In genomic region chr20:14134004-14134403, GRCh38 we compare ENCODE assay signal across 22 cellular contexts.
DNase-seq lines count a peak whose midpoint lies in the region; ATAC-seq and TF ChIP-seq lines count a peak whose summit lies in the region.
"Had no signal": no experiment of that assay in that cellular context is flagged by ENCODE, and none has a peak within 500 bp of the region (broad histone marks: within the 10 kb centered on the region; RNA-seq: fewer than 3 reads in every experiment).

No MANE protein-coding gene starts in this region.

- no peaks in the 10 kb centered on the region for H3K27me3 ChIP-seq in foreskin keratinocyte
- H3K27me3 ChIP-seq: BE2C, BLaER1 had no signal

- in situ Hi-C loops in KBM-7 (cut with MboI; ENCODE audit: low pct_unique_long_range_greater_than_20kb, low sequenced_read_pairs), result no loop called here

- no peaks in the 10 kb centered on the region for H3K4me1 ChIP-seq in foreskin keratinocyte
- H3K4me1 ChIP-seq: BE2C, BLaER1 had no signal

- no peak overlapping the region for H3K4me3 ChIP-seq in LNCaP clone FGC (ENCODE audit: low read depth, low read length)
- H3K4me3 ChIP-seq: BLaER1, GM12878 had no signal

- H3K27ac ChIP-seq in VCaP, result peak overlapping the region; percentile 73
- H3K27ac ChIP-seq in foreskin keratinocyte, result no peak overlapping the region
- H3K27ac ChIP-seq: BLaER1 had no signal

- TF ChIP-seq CTCF in LNCaP clone FGC (IDR thresholded peaks at IDR 0.05; ENCODE audit: control insufficient read depth, extremely low read depth, insufficient read depth), result no peak
- no peak for TF ChIP-seq CTCF in VCaP (conservative IDR thresholded peaks at IDR 0.05)
- TF ChIP-seq CTCF in foreskin keratinocyte (conservative IDR thresholded peaks at IDR 0.05), result no peak

- DNase-seq in LNCaP clone FGC (ENCODE audit: low read depth) (peak; percentile 66), OCI-M2 (lab: John Stamatoyannopoulos, UW; ENCODE audit: unreplicated experiment) (no peak), KBM-7 (no peak), foreskin keratinocyte (no peak)
- DNase-seq: 8988T; ACHN; BE2C; C1 segment of cervical spinal cord; CD4-positive, alpha-beta memory T cell; CD4-positive, CD25-positive, alpha-beta regulatory T cell; CD8-positive, alpha-beta memory T cell; COR-L47; DMS 273 treated with DMSO at 0.1 percent for 48 hours; DMS153; DMS53; DMS79; DND-41; EL; GDM1 had no signal

- no peak for ATAC-seq in foreskin keratinocyte
- ATAC-seq: GM12878 had no signal
